In the genomic region with DNA sequence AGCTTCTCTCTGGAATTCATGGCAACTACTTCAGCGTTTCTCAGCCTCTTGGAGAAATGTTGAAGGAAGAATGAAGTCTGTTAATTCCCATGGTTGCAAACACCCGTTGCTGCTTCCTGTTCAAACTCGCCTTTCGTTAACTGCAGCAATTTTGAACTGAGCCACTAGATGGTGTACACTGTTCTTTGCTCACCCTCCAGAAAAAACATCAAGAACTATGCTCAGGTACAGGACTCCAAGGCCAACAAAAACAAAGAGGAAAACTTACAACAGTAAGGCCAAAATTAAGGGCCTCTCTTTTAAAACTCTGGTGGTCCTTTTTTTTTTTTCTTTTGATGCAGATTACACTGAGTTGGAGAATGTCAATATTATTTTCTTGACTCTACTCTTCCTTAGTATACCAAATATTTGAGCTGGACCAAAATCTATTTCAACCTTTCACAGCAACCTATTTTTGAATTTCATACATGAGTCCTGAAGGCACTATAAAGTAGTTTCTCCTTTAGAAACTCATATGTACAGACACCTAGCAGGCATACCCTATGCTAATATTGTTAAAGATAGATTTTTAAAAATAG, we compare ENCODE assay signal across 9 cellular contexts. TPM values are rescaled to one million over a fixed set of nuclear protein-coding genes. Genes with fewer than 3 reads are reported as not detected.
DNase-seq lines count a peak whose midpoint lies in the region; ATAC-seq and TF ChIP-seq lines count a peak whose summit lies in the region.
"Had no signal": no experiment of that assay in that cellular context is flagged by ENCODE, and none has a peak within 500 bp of the region (broad histone marks: within the 10 kb centered on the region; RNA-seq: fewer than 3 reads in every experiment).

No MANE protein-coding gene starts in this region.

- H3K4me3 ChIP-seq in testis = no peak overlapping the region

- H3K4me1 Mint-ChIP-seq in activated T-cell treated with anti-CD3 and anti-CD28 coated beads, Interleukin-2, amount 50 U/mL, for 72 hours (ENCODE audit: low read depth) = no peaks in the 10 kb centered on the region
- peaks cover 7% of the 10 kb centered on the region for H3K4me1 Mint-ChIP-seq in brain

- intact Hi-C loops in testis (cut with DNase I; ENCODE audit: low total_unique reads) = loop anchor here (1.0 kb wide), 1 partner anchor 24 kb away; no protein-coding TSS in a partner anchor

- peaks cover under 1% of the 10 kb centered on the region for H3K27me3 Mint-ChIP-seq in activated T-cell treated with anti-CD3 and anti-CD28 coated beads, Interleukin-2, amount 50 U/mL, for 72 hours (ENCODE audit: low read depth)
- no peaks in the 10 kb centered on the region for H3K27me3 Mint-ChIP-seq in brain

- H3K27ac ChIP-seq in testis = no peak overlapping the region
- H3K27ac ChIP-seq: epithelial cell of prostate had no signal

- no peak for TF ChIP-seq POLR2A in testis (IDR thresholded peaks at IDR 0.05)

- H3K9me3 Mint-ChIP-seq in activated T-cell treated with anti-CD3 and anti-CD28 coated beads, Interleukin-2, amount 50 U/mL, for 72 hours = no peaks in the 10 kb centered on the region
- no peaks in the 10 kb centered on the region for H3K9me3 Mint-ChIP-seq in brain

- peak; percentile 9 to 19 for DNase-seq in activated T-cell treated with anti-CD3 and anti-CD28 coated beads, Interleukin-2, amount 50 U/mL, for 72 hours
- DNase-seq in activated T-cell treated with anti-CD3 and anti-CD28 coated beads, Interleukin-2, amount 50 U/mL, for 1 hour = no peak
- DNase-seq in HT-29 (ENCODE audit: low spot score) = peak; percentile 61
- DNase-seq in NCI-H82 (lab: John Stamatoyannopoulos, UW) = peak; percentile 84
- DNase-seq in inferior parietal cortex (ENCODE audit: extremely low spot score) = peak; percentile 78
- DNase-seq in testis = peak; percentile 48

- WGBS in testis, 2 donors = 21 to 32% methylated on average over 4 of the region's 4 CpGs

- no peak overlapping the region for H3K27ac Mint-ChIP-seq in activated T-cell treated with anti-CD3 and anti-CD28 coated beads, Interleukin-2, amount 50 U/mL, for 72 hours
- H3K27ac Mint-ChIP-seq in brain = peak overlapping the region in 3 of 5 experiments; percentile 25 to 71 (median 56)

- no peaks in the 10 kb centered on the region for H3K4me1 ChIP-seq in testis

- H3K27me3 ChIP-seq in testis = no peaks in the 10 kb centered on the region

- TF ChIP-seq CTCF in brain (conservative IDR thresholded peaks at IDR 0.05) (peak; percentile 78 to 83), testis (IDR thresholded peaks at IDR 0.05) (peak; percentile 35 to 69 (median 56))

- no peaks in the 10 kb centered on the region for H3K36me3 Mint-ChIP-seq in activated T-cell treated with anti-CD3 and anti-CD28 coated beads, Interleukin-2, amount 50 U/mL, for 72 hours (ENCODE audit: insufficient read depth in 2 of 2)
- no peaks in the 10 kb centered on the region for H3K36me3 Mint-ChIP-seq in brain

- H3K4me3 Mint-ChIP-seq in activated T-cell treated with anti-CD3 and anti-CD28 coated beads, Interleukin-2, amount 50 U/mL, for 72 hours = no peak overlapping the region
- peak overlapping the region in 2 of 5 experiments; percentile 31 to 53 for H3K4me3 Mint-ChIP-seq in brain

- no peaks in the 10 kb centered on the region for H3K9me3 ChIP-seq in testis

- H3K36me3 ChIP-seq in testis (ENCODE audit: low read depth, missing control alignments) = no peaks in the 10 kb centered on the region

- ATAC-seq in activated T-cell treated with anti-CD3 and anti-CD28 coated beads, Interleukin-2, amount 50 U/mL, for 72 hours (replicated peaks in 1 of 2) = peak; percentile 45 to 52
- peak; percentile 96 for ATAC-seq in GM21717 (IDR thresholded peaks at IDR 0.05; ENCODE audit: unreplicated experiment)

RNA-seq across cellular contexts. Expression of a gene that starts 58.2 kb away (rescaled TPM):
- under 1 TPM in 1 of 2 donors, not detected in 1; 0.05 TPM for total RNA-seq in activated T-cell treated with anti-CD3 and anti-CD28 coated beads, Interleukin-2, amount 50 U/mL, for 72 hours
- not detected in 2 replicates for total RNA-seq in HT-29 (2014; rRNA removed; shearing (Covaris generic))
- polyA plus RNA-seq in brain (ENCODE audit: insufficient read depth, low read depth, low replicate concordance) (9.5 TPM), testis (ENCODE audit: insufficient read depth, low read depth, low replicate concordance) (2.7 TPM)
- 1 to 10 TPM; 2.0 to 3.3 TPM for total RNA-seq in testis
